In the genomic region with DNA sequence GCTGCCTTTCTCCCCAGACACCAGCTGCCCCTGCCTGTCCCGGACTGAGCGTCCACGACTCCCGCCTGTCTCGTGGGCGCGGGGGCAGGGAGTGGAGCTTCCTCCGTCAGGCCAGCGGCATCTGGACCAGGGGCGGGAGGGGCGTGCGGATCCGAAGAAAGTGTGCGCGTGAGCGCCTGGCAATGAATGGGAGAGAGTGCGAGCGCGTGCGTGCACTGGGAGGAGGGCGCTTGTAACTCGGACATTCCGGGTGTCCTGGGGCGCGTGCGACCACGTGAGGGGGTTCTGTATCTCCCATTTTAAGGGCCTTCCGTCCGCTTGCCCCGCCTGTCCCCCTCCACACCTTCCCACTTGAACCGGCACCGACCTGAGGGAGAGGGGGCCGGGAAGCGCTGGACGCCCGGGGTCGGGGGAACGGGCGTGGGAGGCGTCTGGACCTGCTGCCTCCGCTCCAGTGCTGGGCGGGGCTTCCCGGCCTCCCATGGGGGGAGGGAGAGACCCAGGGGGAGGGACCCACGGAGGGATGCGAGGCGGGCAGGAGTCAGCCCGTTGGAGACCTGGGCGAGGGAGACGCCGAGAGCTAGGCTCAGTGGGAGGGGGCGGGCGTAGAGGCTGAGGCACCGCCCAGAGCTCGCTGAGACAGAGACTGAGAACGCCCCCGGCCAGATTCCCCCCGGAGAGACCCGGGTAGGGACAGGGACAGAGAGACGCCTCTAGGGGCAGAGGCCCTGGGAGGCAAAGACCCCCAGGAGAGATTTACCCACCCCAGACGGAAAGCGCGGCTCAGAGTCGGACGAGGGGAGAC, we compare ENCODE assay signal across 2 cellular contexts.
TF ChIP-seq lines count a peak whose summit lies in the region.

A gene with protein sequence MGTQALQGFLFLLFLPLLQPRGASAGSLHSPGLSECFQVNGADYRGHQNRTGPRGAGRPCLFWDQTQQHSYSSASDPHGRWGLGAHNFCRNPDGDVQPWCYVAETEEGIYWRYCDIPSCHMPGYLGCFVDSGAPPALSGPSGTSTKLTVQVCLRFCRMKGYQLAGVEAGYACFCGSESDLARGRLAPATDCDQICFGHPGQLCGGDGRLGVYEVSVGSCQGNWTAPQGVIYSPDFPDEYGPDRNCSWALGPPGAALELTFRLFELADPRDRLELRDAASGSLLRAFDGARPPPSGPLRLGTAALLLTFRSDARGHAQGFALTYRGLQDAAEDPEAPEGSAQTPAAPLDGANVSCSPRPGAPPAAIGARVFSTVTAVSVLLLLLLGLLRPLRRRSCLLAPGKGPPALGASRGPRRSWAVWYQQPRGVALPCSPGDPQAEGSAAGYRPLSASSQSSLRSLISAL (plus strand): TSS at position 665 of the 805 bp plus-strand sequence. CDS start 246 bp downstream, outside the sequence.

TF ChIP-seq in HCT116, 20 proteins besides CTCF, POLR2A, EP300 and RAD21:
- TF ChIP-seq FOSL1 (IDR thresholded peaks at IDR 0.05; ENCODE audit: low read depth) (no peak), ZFX (IDR thresholded peaks at IDR 0.05) (peak; percentile 3; the same call in 1 of the 2 replicates), POLR2AphosphoS5 (IDR thresholded peaks at IDR 0.05; ENCODE audit: low read depth, low read length) (peak; percentile 84)

TF ChIP-seq in GM12878, 131 proteins besides CTCF, POLR2A, EP300 and RAD21:
- TF ChIP-seq NBN (IDR thresholded peaks at IDR 0.05), result 0 out of 2 replicates have a peak, but pooled peaks have one; percentile 21
- TF ChIP-seq SIN3A (IDR thresholded peaks at IDR 0.05; ENCODE audit: low read depth, low read length), result no peak
- TF ChIP-seq BHLHE40 (IDR thresholded peaks at IDR 0.05; ENCODE audit: borderline replicate concordance in 1 of 2, low read depth in 2 of 2, low read length in 1 of 2), result peak in 1 of 2 experiments; percentile 64; a peak in 1 of 4 replicates
- 0 out of 2 replicates have a peak, but pooled peaks have one; percentile 24 for TF ChIP-seq IKZF1 (conservative IDR thresholded peaks at IDR 0.05)
- 0 out of 3 replicates have a peak, but pooled peaks of 1 of the 2 experiments have one; percentile 1 for TF ChIP-seq EGR1 (IDR thresholded peaks at IDR 0.05; ENCODE audit: borderline replicate concordance in 1 of 2, low read depth in 2 of 2, low read length in 2 of 2)
- TF ChIP-seq CBFB (IDR thresholded peaks at IDR 0.05; ENCODE audit: low read depth), result no peak
- TF ChIP-seq, protein P1, sequence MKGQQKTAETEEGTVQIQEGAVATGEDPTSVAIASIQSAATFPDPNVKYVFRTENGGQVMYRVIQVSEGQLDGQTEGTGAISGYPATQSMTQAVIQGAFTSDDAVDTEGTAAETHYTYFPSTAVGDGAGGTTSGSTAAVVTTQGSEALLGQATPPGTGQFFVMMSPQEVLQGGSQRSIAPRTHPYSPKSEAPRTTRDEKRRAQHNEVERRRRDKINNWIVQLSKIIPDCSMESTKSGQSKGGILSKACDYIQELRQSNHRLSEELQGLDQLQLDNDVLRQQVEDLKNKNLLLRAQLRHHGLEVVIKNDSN (IDR thresholded peaks at IDR 0.05; ENCODE audit: borderline replicate concordance, extremely low read length, insufficient read depth, low read depth, low read length), result peak; percentile 25
- TF ChIP-seq, protein P2, sequence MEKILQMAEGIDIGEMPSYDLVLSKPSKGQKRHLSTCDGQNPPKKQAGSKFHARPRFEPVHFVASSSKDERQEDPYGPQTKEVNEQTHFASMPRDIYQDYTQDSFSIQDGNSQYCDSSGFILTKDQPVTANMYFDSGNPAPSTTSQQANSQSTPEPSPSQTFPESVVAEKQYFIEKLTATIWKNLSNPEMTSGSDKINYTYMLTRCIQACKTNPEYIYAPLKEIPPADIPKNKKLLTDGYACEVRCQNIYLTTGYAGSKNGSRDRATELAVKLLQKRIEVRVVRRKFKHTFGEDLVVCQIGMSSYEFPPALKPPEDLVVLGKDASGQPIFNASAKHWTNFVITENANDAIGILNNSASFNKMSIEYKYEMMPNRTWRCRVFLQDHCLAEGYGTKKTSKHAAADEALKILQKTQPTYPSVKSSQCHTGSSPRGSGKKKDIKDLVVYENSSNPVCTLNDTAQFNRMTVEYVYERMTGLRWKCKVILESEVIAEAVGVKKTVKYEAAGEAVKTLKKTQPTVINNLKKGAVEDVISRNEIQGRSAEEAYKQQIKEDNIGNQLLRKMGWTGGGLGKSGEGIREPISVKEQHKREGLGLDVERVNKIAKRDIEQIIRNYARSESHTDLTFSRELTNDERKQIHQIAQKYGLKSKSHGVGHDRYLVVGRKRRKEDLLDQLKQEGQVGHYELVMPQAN (conservative IDR thresholded peaks at IDR 0.05), result 0 out of 2 replicates have a peak, but pooled peaks have one; percentile 19
- peak; percentile 8 to 28; a peak in 2 of 4 replicates for TF ChIP-seq IKZF2 (IDR thresholded peaks at IDR 0.05)
- peak; percentile 44 for TF ChIP-seq GATAD2B (conservative IDR thresholded peaks at IDR 0.05; ENCODE audit: low read depth)
- no peak for TF ChIP-seq HDGF (IDR thresholded peaks at IDR 0.05)
- peak; percentile 46; the same call in 1 of the 2 replicates for TF ChIP-seq MXI1 (IDR thresholded peaks at IDR 0.05; ENCODE audit: low read depth, low read length)
